In the genomic region with DNA sequence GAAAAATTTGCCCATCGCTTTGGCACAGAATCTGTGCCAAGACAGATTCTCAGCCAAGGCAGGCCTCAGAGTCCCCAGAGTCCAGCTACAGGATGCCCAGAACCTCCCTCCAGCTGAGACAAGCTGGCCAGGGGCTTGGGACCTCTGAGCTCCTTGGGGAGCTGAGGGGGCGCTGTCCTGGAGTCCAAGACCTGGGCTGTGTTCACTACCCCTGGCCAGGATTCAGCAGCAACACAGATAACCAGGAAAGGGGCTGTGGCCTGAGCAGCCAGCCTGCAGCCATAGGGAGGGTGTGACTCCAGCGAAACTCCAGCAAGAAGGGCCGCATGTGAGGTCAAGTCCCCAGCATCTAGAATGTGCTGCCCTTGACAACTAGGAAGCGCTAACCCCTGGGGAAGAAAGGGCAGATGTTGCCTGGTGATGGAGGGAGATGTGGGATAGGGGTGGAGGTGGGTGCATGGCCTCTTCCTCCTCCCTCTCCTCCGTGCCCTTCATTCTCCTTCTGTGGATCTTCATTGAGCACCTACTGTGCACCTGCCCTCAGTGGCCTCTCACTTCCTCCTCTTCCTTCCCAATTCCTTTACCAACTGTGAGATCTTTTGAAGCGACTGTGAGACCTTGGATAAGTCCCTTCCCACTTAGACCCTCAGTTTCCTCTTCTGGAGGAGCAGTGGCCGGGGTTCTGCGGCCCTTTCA, we compare ENCODE assay signal across 9 cellular contexts. TPM values are rescaled to one million over a fixed set of nuclear protein-coding genes. Genes with fewer than 3 reads are reported as not detected.
DNase-seq lines count a peak whose midpoint lies in the region; ATAC-seq, FAIRE-seq and TF ChIP-seq lines count a peak whose summit lies in the region.
"Had no signal": no experiment of that assay in that cellular context is flagged by ENCODE, and none has a peak within 500 bp of the region (broad histone marks: within the 10 kb centered on the region; RNA-seq: fewer than 3 reads in every experiment).

No MANE protein-coding gene starts in this region.

- H3K27ac ChIP-seq in brain microvascular endothelial cell (no peak overlapping the region), muscle layer of colon (ENCODE audit: low read depth, low read length) (peak overlapping the region; percentile 73)

- no peak for TF ChIP-seq POLR2A in H54 (IDR thresholded peaks at IDR 0.05; ENCODE audit: low read depth, low read length)

- peak overlapping the region; percentile 99 for H3K27ac Mint-ChIP-seq in activated naive CD4-positive, alpha-beta T cell treated with anti-CD3 and anti-CD28 coated beads for 36 hours
- peak overlapping the region; percentile 31 for H3K27ac Mint-ChIP-seq in type B pancreatic cell

- H3K4me3 ChIP-seq in brain microvascular endothelial cell (ENCODE audit: low read depth, low read length) (no peak overlapping the region), muscle layer of colon (ENCODE audit: low read depth in 1 of 2, low read length in 2 of 2) (peak overlapping the region in 1 of 2 donors; percentile 37)

- no peak for FAIRE-seq in H54 (lab: Jason Lieb, UNC)

- TF ChIP-seq CTCF in brain microvascular endothelial cell (IDR thresholded peaks at IDR 0.05; ENCODE audit: low read depth, low read length, missing control alignments) = peak; percentile 13
- no peak for TF ChIP-seq CTCF in type B pancreatic cell (conservative IDR thresholded peaks at IDR 0.05)

- CTCF ChIA-PET in activated naive CD4-positive, alpha-beta T cell treated with anti-CD3 and anti-CD28 coated beads for 36 hours (lab: Charles Lee) = interaction anchor here (0.5 to 7.9 kb wide), 12 partner anchors 10 to 262 kb away, joined by 3 to 71 read pairs (median 5); a partner anchor contains a TSS

- H3K27me3 Mint-ChIP-seq in activated naive CD4-positive, alpha-beta T cell treated with anti-CD3 and anti-CD28 coated beads for 36 hours (ENCODE audit: low read depth) = no peaks in the 10 kb centered on the region
- peaks cover 35% of the 10 kb centered on the region for H3K27me3 Mint-ChIP-seq in type B pancreatic cell

- no peaks in the 10 kb centered on the region for H3K9me3 ChIP-seq in muscle layer of colon (ENCODE audit: low read length)

- H3K4me1 ChIP-seq in muscle layer of colon (ENCODE audit: insufficient read depth, low read length) = peaks cover 44% of the 10 kb centered on the region

- DNase-seq in activated naive CD4-positive, alpha-beta T cell treated with anti-CD3 and anti-CD28 coated beads for 36 hours = no peak
- DNase-seq in activated naive CD4-positive, alpha-beta T cell treated with anti-CD3 and anti-CD28 coated beads, Interleukin-2, amount 50 U/mL, for 16 hours = no peak
- DNase-seq in brain microvascular endothelial cell (no peak), type B pancreatic cell (ENCODE audit: extremely low spot score, unreplicated experiment) (peak; percentile 49), H54 (ENCODE audit: insufficient read length, low spot score) (no peak)
- DNase-seq: kidney glomerular epithelial cell had no signal

- in situ Hi-C loops in brain microvascular endothelial cell (cut with HindIII; ENCODE audit: low pct_ligation_motif_present, low sequenced_read_pairs) = no loop called here

- ATAC-seq in HG03039 (IDR thresholded peaks at IDR 0.05; ENCODE audit: unreplicated experiment) = no peak
- no peak for ATAC-seq in GM18868 (IDR thresholded peaks at IDR 0.05; ENCODE audit: unreplicated experiment)

- H3K4me1 Mint-ChIP-seq in activated naive CD4-positive, alpha-beta T cell treated with anti-CD3 and anti-CD28 coated beads for 36 hours (ENCODE audit: low read depth) = peaks cover 72% of the 10 kb centered on the region
- peaks cover 24% of the 10 kb centered on the region for H3K4me1 Mint-ChIP-seq in type B pancreatic cell (ENCODE audit: unreplicated experiment)

- no peaks in the 10 kb centered on the region for H3K9me3 Mint-ChIP-seq in activated naive CD4-positive, alpha-beta T cell treated with anti-CD3 and anti-CD28 coated beads for 36 hours
- H3K9me3 Mint-ChIP-seq in type B pancreatic cell = no peaks in the 10 kb centered on the region

- H3K4me3 Mint-ChIP-seq in activated naive CD4-positive, alpha-beta T cell treated with anti-CD3 and anti-CD28 coated beads for 36 hours = peak overlapping the region; percentile 78
- peak overlapping the region; percentile 39 for H3K4me3 Mint-ChIP-seq in type B pancreatic cell

- intact Hi-C loops in activated naive CD4-positive, alpha-beta T cell treated with anti-CD3 and anti-CD28 coated beads for 36 hours (cut with micrococcal nuclease) = loop anchor here (1.0 to 5.0 kb wide), 6 partner anchors 7 to 383 kb away; a partner anchor contains a TSS

- H3K27me3 ChIP-seq in brain microvascular endothelial cell (replicated peaks) (no peaks in the 10 kb centered on the region), muscle layer of colon (ENCODE audit: control insufficient read depth in 1 of 2, insufficient read depth in 2 of 2, low read length in 2 of 2) (no peaks in the 10 kb centered on the region)

- no peaks in the 10 kb centered on the region for H3K36me3 Mint-ChIP-seq in activated naive CD4-positive, alpha-beta T cell treated with anti-CD3 and anti-CD28 coated beads for 36 hours (ENCODE audit: low read depth)
- H3K36me3 Mint-ChIP-seq in type B pancreatic cell = no peaks in the 10 kb centered on the region

- peak overlapping the region; percentile 20 for H3K9ac ChIP-seq in muscle layer of colon (ENCODE audit: low read length)

- H3K36me3 ChIP-seq in brain microvascular endothelial cell (replicated peaks) (no peaks in the 10 kb centered on the region), muscle layer of colon (ENCODE audit: insufficient read depth, low read length) (no peaks in the 10 kb centered on the region)

RNA-seq across cellular contexts. Expression of a gene that starts 7.7 kb away (rescaled TPM):
- 100 to 1,000 TPM; 349 to 351 TPM for total RNA-seq in activated naive CD4-positive, alpha-beta T cell treated with anti-CD3 and anti-CD28 coated beads for 36 hours
- total RNA-seq in type B pancreatic cell (ENCODE audit: low replicate concordance) = 5.1 and 11.9 TPM in 2 replicates

RNA-seq across cellular contexts. Expression of a gene that starts 23.7 kb away (rescaled TPM):
- under 1 TPM; 0.48 to 0.57 TPM for total RNA-seq in activated naive CD4-positive, alpha-beta T cell treated with anti-CD3 and anti-CD28 coated beads for 36 hours
- 1.1 and 2.5 TPM in 2 replicates for total RNA-seq in type B pancreatic cell (ENCODE audit: low replicate concordance)

Comparison
In these comparisons a context has a peak if more than half of its experiments do, and no peak if none do; other contexts are left out.
1. RNA of a gene that starts 7.7 kb away (total RNA-seq): 349 to 351 TPM in activated naive CD4-positive, alpha-beta T cell treated with anti-CD3 and anti-CD28 coated beads for 36 hours; 5.1 to 11.9 TPM in type B pancreatic cell; every median in the first group is over 10 times any median in the second.